In genomic region chr5:76771041-76771440, GRCh38 we compare ENCODE assay signal across 1 cellular context. TPM values are rescaled to one million over a fixed set of nuclear protein-coding genes. Genes with fewer than 3 reads are reported as not detected.
"Had no signal": no experiment of that assay in that cellular context is flagged by ENCODE, and none has a peak within 500 bp of the region (broad histone marks: within the 10 kb centered on the region; RNA-seq: fewer than 3 reads in every experiment).

No MANE protein-coding gene starts in this region.

RNA-seq across cellular contexts. Expression of gene F2RL1, which starts 47.8 kb away (rescaled TPM):
- total RNA-seq: natural killer cell treated with Interleukin-12 subunit alpha and Interleukin-12 subunit beta and Interleukin-15 and Interleukin-18, amount 100 ng/mL, for 72 hours had no signal
